Comparison of ENCODE assay signal across 11 cellular contexts in genomic region chr12:106090586-106091411, GRCh38. TPM values are rescaled to one million over a fixed set of nuclear protein-coding genes. Genes with fewer than 3 reads are reported as not detected.
DNase-seq lines count a peak whose midpoint lies in the region; ATAC-seq, FAIRE-seq and TF ChIP-seq lines count a peak whose summit lies in the region.
"Had no signal": no experiment of that assay in that cellular context is flagged by ENCODE, and none has a peak within 500 bp of the region (broad histone marks: within the 10 kb centered on the region; RNA-seq: fewer than 3 reads in every experiment).

No MANE protein-coding gene starts in this region.

- TF ChIP-seq EP300 in tibial nerve (IDR thresholded peaks at IDR 0.05), result peak; percentile 22 to 58

- no peak overlapping the region for H3K4me2 ChIP-seq in GM23338

- H3K9ac ChIP-seq in endodermal cell (ENCODE audit: extremely low read depth, low read length, poor library complexity, severe bottlenecking), result no peak overlapping the region

- H3K4me1 ChIP-seq in endodermal cell (ENCODE audit: control insufficient read depth, insufficient read depth, low read length), result no peaks in the 10 kb centered on the region
- peaks cover 0 to 79% (median 21%) of the 10 kb centered on the region in 4 donors for H3K4me1 ChIP-seq in tibial nerve
- H3K4me1 ChIP-seq in GM23338 (ENCODE audit: insufficient read depth), result no peaks in the 10 kb centered on the region

- H3K9me3 Mint-ChIP-seq in endodermal cell (no peaks in the 10 kb centered on the region), GM23338 (no peaks in the 10 kb centered on the region)

- H3K4me3 Mint-ChIP-seq in endodermal cell (no peak overlapping the region), GM23338 (no peak overlapping the region)

- H4K20me1 ChIP-seq in GM23338 (replicated peaks; ENCODE audit: insufficient read depth), result peaks cover 6% of the 10 kb centered on the region; the same call in 1 of the 2 replicates

- FAIRE-seq in GM12891 (lab: Jason Lieb, UNC), result no peak

- no peak overlapping the region for H3K27ac ChIP-seq in endodermal cell (ENCODE audit: low read depth, low read length)
- peak overlapping the region; percentile 35 to 86 (median 66) for H3K27ac ChIP-seq in tibial nerve
- no peak overlapping the region for H3K27ac ChIP-seq in GM23338 (ENCODE audit: low read depth)
- H3K27ac ChIP-seq: HL-60 had no signal

- H3K4me3 ChIP-seq in endodermal cell (ENCODE audit: low read length) (no peak overlapping the region), tibial nerve (no peak overlapping the region), GM23338 (no peak overlapping the region)

- H3K4me1 Mint-ChIP-seq in endodermal cell (peaks cover 15% of the 10 kb centered on the region), GM23338 (peaks cover 4% of the 10 kb centered on the region)

- no peaks in the 10 kb centered on the region for H3K27me3 ChIP-seq in endodermal cell (ENCODE audit: control insufficient read depth, insufficient read depth, low read length, poor library complexity, severe bottlenecking)
- H3K27me3 ChIP-seq in tibial nerve, result no peaks in the 10 kb centered on the region
- H3K27me3 ChIP-seq in GM23338 (ENCODE audit: insufficient read depth), result no peaks in the 10 kb centered on the region

- H3K79me2 ChIP-seq in GM23338 (replicated peaks; ENCODE audit: insufficient read depth), result peaks cover 39% of the 10 kb centered on the region

- DNase-seq in NCI-H2227 (lab: John Stamatoyannopoulos, UW; ENCODE audit: unreplicated experiment) (peak; percentile 25), endodermal cell (peak; percentile 43), lung microvascular endothelial cell (ENCODE audit: low read depth in 2 of 2) (peak; percentile 90 to 91), tibial nerve (ENCODE audit: low spot score in 2 of 2) (no peak), GM12891 (ENCODE audit: insufficient read length, low spot score) (no peak), Kasumi-1 (lab: John Stamatoyannopoulos, UW) (no peak), GM23338 (ENCODE audit: low spot score) (no peak)
- DNase-seq in stimulated activated naive CD8-positive, alpha-beta T cell treated with anti-CD3 and anti-CD28 coated beads, Interleukin-15, Interleukin-2, amounts not matched to agents 100 U/mL and 50 U/mL, for 24 hours, result no peak
- DNase-seq: central memory CD4-positive, alpha-beta T cell; NCI-H446 had no signal

- H2AFZ ChIP-seq in GM23338, result no peak overlapping the region

- peaks cover 94% of the 10 kb centered on the region for H3K36me3 ChIP-seq in endodermal cell (ENCODE audit: control insufficient read depth, insufficient read depth, low read length)
- H3K36me3 ChIP-seq in tibial nerve, result no peaks in the 10 kb centered on the region
- H3K36me3 ChIP-seq in GM23338 (ENCODE audit: insufficient read depth), result no peaks in the 10 kb centered on the region

- TF ChIP-seq CTCF in endodermal cell (conservative IDR thresholded peaks at IDR 0.05) (no peak), tibial nerve (IDR thresholded peaks at IDR 0.05) (no peak), GM23338 (conservative IDR thresholded peaks at IDR 0.05; ENCODE audit: low read depth in 2 of 2) (no peak)

- H3K9me2 ChIP-seq in GM23338 (ENCODE audit: insufficient read depth), result no peaks in the 10 kb centered on the region

- H3K27ac Mint-ChIP-seq in endodermal cell (peak overlapping the region; percentile 28), GM23338 (no peak overlapping the region)

- H3K9me3 ChIP-seq in endodermal cell (ENCODE audit: control insufficient read depth, low read length), result no peaks in the 10 kb centered on the region
- H3K9me3 ChIP-seq in tibial nerve, result no peaks in the 10 kb centered on the region

- 93 to 95% methylated on average over 10 of the region's 10 CpGs for WGBS in endodermal cell (ENCODE audit: insufficient coverage in 1 of 2, insufficient read length in 1 of 2), 2 experiments
- 47 to 49% methylated on average over 10 of the region's 10 CpGs for WGBS in tibial nerve, 2 donors

- no peaks in the 10 kb centered on the region for H3F3A ChIP-seq in GM23338 (replicated peaks; ENCODE audit: low read depth)

- H3K36me3 Mint-ChIP-seq in endodermal cell (ENCODE audit: low read depth) (peaks cover 23% of the 10 kb centered on the region), GM23338 (ENCODE audit: low read depth) (no peaks in the 10 kb centered on the region; the same call in 1 of the 3 replicates)

- ATAC-seq in GM23338, result no peak
- no peak for ATAC-seq in stimulated activated naive CD8-positive, alpha-beta T cell treated with anti-CD3 and anti-CD28 coated beads, Interleukin-15, Interleukin-2, amounts not matched to agents 100 U/mL and 50 U/mL, for 24 hours

- no peaks in the 10 kb centered on the region for H3K27me3 Mint-ChIP-seq in endodermal cell (ENCODE audit: insufficient read depth)
- peaks cover 2% of the 10 kb centered on the region for H3K27me3 Mint-ChIP-seq in GM23338 (ENCODE audit: insufficient read depth, low read depth, poor library complexity)

- TF ChIP-seq POLR2A in tibial nerve (IDR thresholded peaks at IDR 0.05), result no peak
- no peak for TF ChIP-seq POLR2A in GM12891 (IDR thresholded peaks at IDR 0.05; ENCODE audit: low read depth, low read length)

TF ChIP-seq in GM12891, 5 proteins besides CTCF, POLR2A, EP300 and RAD21:
- TF ChIP-seq TAF1 (IDR thresholded peaks at IDR 0.05; ENCODE audit: low read depth, low read length), result no peak
- TF ChIP-seq POLR2AphosphoS5 (IDR thresholded peaks at IDR 0.05; ENCODE audit: low read depth, low read length), result no peak
- TF ChIP-seq SPI1 (IDR thresholded peaks at IDR 0.05; ENCODE audit: low read depth, low read length), result no peak
- TF ChIP-seq POU2F2 (IDR thresholded peaks at IDR 0.05; ENCODE audit: low read depth, low read length), result no peak
- TF ChIP-seq PAX5 (IDR thresholded peaks at IDR 0.05; ENCODE audit: insufficient read depth, low read length, severe bottlenecking), result no peak
TF ChIP-seq in GM12891: peak in this region for 0.

TF ChIP-seq in GM23338, 12 proteins besides CTCF, POLR2A, EP300 and RAD21:
- TF ChIP-seq POLR2AphosphoS5 (IDR thresholded peaks at IDR 0.05; ENCODE audit: low read depth), result no peak
- no peak for TF ChIP-seq ETS1 (IDR thresholded peaks at IDR 0.05)
- no peak for TF ChIP-seq REST (IDR thresholded peaks at IDR 0.05; ENCODE audit: unreplicated experiment)

RNA-seq across cellular contexts. Expression of gene NUAK1, which starts 48.0 kb away (rescaled TPM):
- total RNA-seq in endodermal cell, result 10 to 100 TPM; 14.0 to 16.8 TPM
- 29.7 TPM for polyA plus RNA-seq in endodermal cell (2013, experiment 1 of 2)
- 27.3 TPM for polyA plus RNA-seq in endodermal cell (2013, experiment 2 of 2)
- 21.4 and 32.5 TPM in 2 replicates for total RNA-seq in lung microvascular endothelial cell
- total RNA-seq in tibial nerve, result 10 to 100 TPM; 32.0 to 47.9 (median 33.5) TPM
- polyA plus RNA-seq in GM12891 (2012; ENCODE audit: low read depth, missing spikeins), result not detected
- total RNA-seq in GM23338 (2014; rRNA removed; shearing (Covaris generic)), result 15.4 and 16.9 TPM in 2 replicates
- polyA plus RNA-seq in GM23338 (2016; fragmentation: Nextera tagmentation; extraction: Ambion mirVana), result 4.7 and 5.4 TPM in 2 replicates

Comparison
In these comparisons a context has a peak if more than half of its experiments do, and no peak if none do; other contexts are left out.
1. DNase-seq: peak in NCI-H2227 (single experiment), endodermal cell (single experiment) and lung microvascular endothelial cell (2 of 2); none in tibial nerve (0 of 2), GM12891 (single experiment), Kasumi-1 (0 of 2), GM23338 (single experiment) and stimulated activated naive CD8-positive, alpha-beta T cell treated with anti-CD3 and anti-CD28 coated beads, Interleukin-15, Interleukin-2, amounts not matched to agents 100 U/mL and 50 U/mL, for 24 hours (single experiment).
2. H3K27ac ChIP-seq: peak in tibial nerve (4 of 4); none in endodermal cell (single experiment) and GM23338 (single experiment).